In the genomic region with DNA sequence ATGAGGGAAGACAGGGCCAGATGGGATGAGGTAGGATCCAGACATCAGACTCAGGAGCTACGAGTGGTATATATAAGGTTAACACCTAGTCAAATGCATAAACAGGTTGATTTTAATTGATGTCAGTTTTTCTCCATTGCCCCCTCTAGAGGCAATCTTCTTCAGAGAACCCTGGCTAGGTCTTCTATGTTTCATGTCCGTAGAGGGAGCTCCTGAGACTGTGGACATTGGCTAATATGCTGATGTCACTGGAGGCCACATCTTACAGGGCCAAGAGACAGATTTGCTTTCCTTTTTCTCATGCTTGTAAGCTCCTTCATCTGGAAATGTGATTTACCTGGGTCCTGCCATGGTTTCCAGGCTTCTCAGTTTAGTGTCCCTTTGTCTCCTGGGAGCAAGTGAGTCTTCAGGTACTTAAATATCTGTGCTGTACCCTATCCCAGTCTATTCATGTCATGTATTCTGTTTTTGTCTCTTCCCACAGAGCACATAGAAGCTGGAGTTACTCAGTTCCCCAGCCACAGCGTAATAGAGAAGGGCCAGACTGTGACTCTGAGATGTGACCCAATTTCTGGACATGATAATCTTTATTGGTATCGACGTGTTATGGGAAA, we compare ENCODE assay signal across 8 cellular contexts.
DNase-seq lines count a peak whose midpoint lies in the region; ATAC-seq and TF ChIP-seq lines count a peak whose summit lies in the region.

No MANE protein-coding gene starts in this region.

- DNase-seq in Calu3 (peak; percentile 50), NCI-H2171 treated with DMSO at 0.1 percent for 48 hours (lab: John Stamatoyannopoulos, UW) (peak; percentile 46), brain microvascular endothelial cell (peak; percentile 79), lower lobe of right lung (no peak), lower leg skin (ENCODE audit: low spot score in 2 of 2) (no peak)
- DNase-seq in effector CD4-positive, alpha-beta T cell = no peak

- ATAC-seq in GM18519 (IDR thresholded peaks at IDR 0.05; ENCODE audit: low FRiP score, unreplicated experiment) (peak; percentile 74), HG02852 (IDR thresholded peaks at IDR 0.05; ENCODE audit: unreplicated experiment) (peak; percentile 59), lower lobe of right lung (peak; percentile 54 to 74)

- TF ChIP-seq CTCF in Calu3 (IDR thresholded peaks at IDR 0.05; ENCODE audit: unreplicated experiment) (peak; percentile 71), brain microvascular endothelial cell (IDR thresholded peaks at IDR 0.05; ENCODE audit: low read depth, low read length, missing control alignments) (peak; percentile 93), lower lobe of right lung (IDR thresholded peaks at IDR 0.05) (peak; percentile 30), lower leg skin (IDR thresholded peaks at IDR 0.05) (no peak)

- no peaks in the 10 kb centered on the region for H3K9me3 ChIP-seq in lower lobe of right lung

- CTCF ChIA-PET in Calu3 (lab: Charles Lee) = interaction anchor here (0.5 to 1.9 kb wide), 19 partner anchors 11 to 325 kb away, joined by 3 to 45 read pairs (median 4); no protein-coding TSS in a partner anchor

- BruUV-seq in Calu3 (replicated peaks; lab: Mats Ljungman, UMichigan) = no TSS peak

- TF ChIP-seq POLR2A in lower leg skin (IDR thresholded peaks at IDR 0.05) = no peak

- intact Hi-C loops in Calu3 (cut with micrococcal nuclease; ENCODE audit: unreplicated experiment) = loop anchor here (1.0 to 2.0 kb wide), 2 partner anchors 31 to 52 kb away; no protein-coding TSS in a partner anchor
- intact Hi-C loops in lower lobe of right lung (cut with DNase I) = no loop called here
- intact Hi-C loops in lower leg skin (cut with DNase I; ENCODE audit: low total_unique reads) = no loop called here

- peaks cover 5% of the 10 kb centered on the region for H3K36me3 Mint-ChIP-seq in Calu3 (ENCODE audit: insufficient read depth, unreplicated experiment)

- H3K27me3 Mint-ChIP-seq in Calu3 (ENCODE audit: unreplicated experiment) = no peaks in the 10 kb centered on the region

- H3K27me3 ChIP-seq in brain microvascular endothelial cell (replicated peaks) = no peaks in the 10 kb centered on the region
- H3K27me3 ChIP-seq in lower lobe of right lung (ENCODE audit: low read depth) = no peaks in the 10 kb centered on the region

- no peaks in the 10 kb centered on the region for H3K4me1 ChIP-seq in lower lobe of right lung

- no peak overlapping the region for H3K27ac Mint-ChIP-seq in Calu3 (ENCODE audit: unreplicated experiment)

- H3K27ac ChIP-seq in brain microvascular endothelial cell = no peak overlapping the region
- no peak overlapping the region for H3K27ac ChIP-seq in lower lobe of right lung

- peaks cover 43% of the 10 kb centered on the region for H3K4me1 Mint-ChIP-seq in Calu3 (ENCODE audit: low read depth, unreplicated experiment)

- H3K36me3 ChIP-seq in brain microvascular endothelial cell (replicated peaks) = no peaks in the 10 kb centered on the region
- no peaks in the 10 kb centered on the region for H3K36me3 ChIP-seq in lower lobe of right lung

- 67 to 68% methylated on average over 5 of the region's 5 CpGs for WGBS in lower leg skin, 2 donors

- in situ Hi-C loops in brain microvascular endothelial cell (cut with HindIII; ENCODE audit: low pct_ligation_motif_present, low sequenced_read_pairs) = no loop called here

- H3K4me3 ChIP-seq in brain microvascular endothelial cell (ENCODE audit: low read depth, low read length) (no peak overlapping the region), lower lobe of right lung (no peak overlapping the region), lower leg skin (ENCODE audit: low read depth, poor library complexity, severe bottlenecking) (no peak overlapping the region)

- H3K4me3 Mint-ChIP-seq in Calu3 (ENCODE audit: low read depth, unreplicated experiment) = no peak overlapping the region

- H3K9me3 Mint-ChIP-seq in Calu3 (ENCODE audit: low read depth, unreplicated experiment) = no peaks in the 10 kb centered on the region

Comparison
In these comparisons a context has a peak if more than half of its experiments do, and no peak if none do; other contexts are left out.
1. DNase-seq: peak in Calu3 (single experiment), NCI-H2171 treated with DMSO at 0.1 percent for 48 hours (single experiment) and brain microvascular endothelial cell (single experiment); none in lower lobe of right lung (single experiment), effector CD4-positive, alpha-beta T cell (single experiment) and lower leg skin (0 of 2).
2. CTCF ChIP-seq: peak in Calu3 (single experiment), brain microvascular endothelial cell (single experiment) and lower lobe of right lung (single experiment); none in lower leg skin (0 of 3).
3. Peak in every context shown above with its lines, with median percentiles within 50 percentile points of each other: ATAC-seq.